In genomic region chr16:57528499-57529323, GRCh38 we compare ENCODE assay signal across 12 cellular contexts. TPM values are rescaled to one million over a fixed set of nuclear protein-coding genes. Genes with fewer than 3 reads are reported as not detected.
DNase-seq lines count a peak whose midpoint lies in the region; ATAC-seq, FAIRE-seq and TF ChIP-seq lines count a peak whose summit lies in the region.
"Had no signal": no experiment of that assay in that cellular context is flagged by ENCODE, and none has a peak within 500 bp of the region (broad histone marks: within the 10 kb centered on the region; RNA-seq: fewer than 3 reads in every experiment).

No MANE protein-coding gene starts in this region.

- H3K9me3 ChIP-seq in kidney (ENCODE audit: control insufficient read depth in 1 of 2, low read length in 2 of 2): no peaks in the 10 kb centered on the region
- H3K9me3 ChIP-seq in CD4-positive, alpha-beta T cell (ENCODE audit: control insufficient read depth, low read length): no peaks in the 10 kb centered on the region
- H3K9me3 ChIP-seq: adrenal gland had no signal

- FAIRE-seq in kidney (lab: Jason Lieb, UNC): no peak
- no peak for FAIRE-seq in D721Med (lab: Jason Lieb, UNC)

- H3K4me1 ChIP-seq in kidney (ENCODE audit: control insufficient read depth in 1 of 2, insufficient read depth in 1 of 2, low read depth in 1 of 2, low read length in 2 of 2): peaks cover 7 to 17% of the 10 kb centered on the region in 2 donors

- peak overlapping the region; percentile 60 for H3K4me3 Mint-ChIP-seq in activated CD4-positive, alpha-beta memory T cell treated with anti-CD3 and anti-CD28 coated beads for 36 hours
- H3K4me3 Mint-ChIP-seq in stimulated activated effector memory CD8-positive, alpha-beta T cell treated with anti-CD3 and anti-CD28 coated beads, Interleukin-12 subunit alpha, Interleukin-12 subunit beta, amount 100 ng/mL, for 72 hours: peak overlapping the region; percentile 77
- H3K4me3 Mint-ChIP-seq in CD4-positive, alpha-beta T cell: no peak overlapping the region

- no peak overlapping the region for H3K27ac ChIP-seq in kidney (ENCODE audit: low read depth in 2 of 2, low read length in 2 of 2)
- no peak overlapping the region for H3K27ac ChIP-seq in CD4-positive, alpha-beta T cell (ENCODE audit: low read depth, low read length)
- H3K27ac ChIP-seq: adrenal gland had no signal

- CTCF ChIA-PET in activated CD4-positive, alpha-beta memory T cell treated with anti-CD3 and anti-CD28 coated beads for 36 hours (lab: Charles Lee): interaction anchor here (0.9 to 1.5 kb wide), 3 partner anchors 9 to 110 kb away, joined by 3 to 10 read pairs (median 6); no protein-coding TSS in a partner anchor
- CTCF ChIA-PET in CD4-positive, alpha-beta T cell (lab: Charles Lee): interaction anchor here (1.2 kb wide), 1 partner anchor 9 kb away, joined by 4 read pairs; no protein-coding TSS in a partner anchor

- H3K27ac Mint-ChIP-seq in activated CD4-positive, alpha-beta memory T cell treated with anti-CD3 and anti-CD28 coated beads for 36 hours: peak overlapping the region; percentile 92
- H3K27ac Mint-ChIP-seq in stimulated activated effector memory CD8-positive, alpha-beta T cell treated with anti-CD3 and anti-CD28 coated beads, Interleukin-12 subunit alpha, Interleukin-12 subunit beta, amount 100 ng/mL, for 72 hours: no peak overlapping the region
- H3K27ac Mint-ChIP-seq in CD4-positive, alpha-beta T cell: no peak overlapping the region

- H3K4me1 Mint-ChIP-seq in activated CD4-positive, alpha-beta memory T cell treated with anti-CD3 and anti-CD28 coated beads for 36 hours (ENCODE audit: low read depth): peaks cover 44% of the 10 kb centered on the region
- peaks cover 45% of the 10 kb centered on the region for H3K4me1 Mint-ChIP-seq in stimulated activated effector memory CD8-positive, alpha-beta T cell treated with anti-CD3 and anti-CD28 coated beads, Interleukin-12 subunit alpha, Interleukin-12 subunit beta, amount 100 ng/mL, for 72 hours
- H3K4me1 Mint-ChIP-seq in CD4-positive, alpha-beta T cell (ENCODE audit: low read depth): peaks cover 45% of the 10 kb centered on the region

- H3K9ac ChIP-seq in kidney (ENCODE audit: low read length in 2 of 2): no peak overlapping the region

- intact Hi-C loops in activated CD4-positive, alpha-beta memory T cell treated with anti-CD3 and anti-CD28 coated beads for 36 hours (cut with micrococcal nuclease): no loop called here
- intact Hi-C loops in kidney (cut with DNase I): no loop called here
- intact Hi-C loops in CD4-positive, alpha-beta T cell (cut with DNase I, micrococcal nuclease): no loop called here

- no peaks in the 10 kb centered on the region for H3K27me3 Mint-ChIP-seq in activated CD4-positive, alpha-beta memory T cell treated with anti-CD3 and anti-CD28 coated beads for 36 hours
- H3K27me3 Mint-ChIP-seq in CD4-positive, alpha-beta T cell: no peaks in the 10 kb centered on the region

- no peaks in the 10 kb centered on the region for H3K27me3 ChIP-seq in CD4-positive, alpha-beta T cell (ENCODE audit: control insufficient read depth, insufficient read depth, low read length)
- H3K27me3 ChIP-seq: adrenal gland had no signal

- H3K9me3 Mint-ChIP-seq in activated CD4-positive, alpha-beta memory T cell treated with anti-CD3 and anti-CD28 coated beads for 36 hours: no peaks in the 10 kb centered on the region
- H3K9me3 Mint-ChIP-seq in stimulated activated effector memory CD8-positive, alpha-beta T cell treated with anti-CD3 and anti-CD28 coated beads, Interleukin-12 subunit alpha, Interleukin-12 subunit beta, amount 100 ng/mL, for 72 hours: no peaks in the 10 kb centered on the region
- H3K9me3 Mint-ChIP-seq in CD4-positive, alpha-beta T cell: no peaks in the 10 kb centered on the region

- no peak for TF ChIP-seq CTCF in kidney (IDR thresholded peaks at IDR 0.05; ENCODE audit: borderline replicate concordance, extremely low read depth, insufficient read depth)
- no peak for TF ChIP-seq CTCF in D721Med (IDR thresholded peaks at IDR 0.05; ENCODE audit: insufficient read depth, missing control alignments)
- TF ChIP-seq CTCF in CD4-positive, alpha-beta T cell (IDR thresholded peaks at IDR 0.05): no peak

- no peaks in the 10 kb centered on the region for H3K36me3 ChIP-seq in kidney (ENCODE audit: control insufficient read depth in 1 of 2, insufficient read depth in 2 of 2, low read length in 2 of 2)
- H3K36me3 ChIP-seq: adrenal gland had no signal

- H3K4me3 ChIP-seq in kidney (ENCODE audit: low read length in 2 of 2): no peak overlapping the region
- H3K4me3 ChIP-seq: adrenal gland had no signal

- peaks cover 3% of the 10 kb centered on the region for H3K36me3 Mint-ChIP-seq in activated CD4-positive, alpha-beta memory T cell treated with anti-CD3 and anti-CD28 coated beads for 36 hours
- peaks cover 54% of the 10 kb centered on the region for H3K36me3 Mint-ChIP-seq in stimulated activated effector memory CD8-positive, alpha-beta T cell treated with anti-CD3 and anti-CD28 coated beads, Interleukin-12 subunit alpha, Interleukin-12 subunit beta, amount 100 ng/mL, for 72 hours
- peaks cover 10% of the 10 kb centered on the region for H3K36me3 Mint-ChIP-seq in CD4-positive, alpha-beta T cell (ENCODE audit: low read depth)

- peak; percentile 79 for DNase-seq in NCI-H1436 (lab: John Stamatoyannopoulos, UW)
- DNase-seq in NCI-H1436 treated with DMSO at 0.1 percent for 48 hours (lab: John Stamatoyannopoulos, UW): no peak
- peak; percentile 33 for DNase-seq in activated CD4-positive, alpha-beta memory T cell treated with anti-CD3 and anti-CD28 coated beads for 36 hours
- peak; percentile 73 for DNase-seq in kidney
- no peak for DNase-seq in stimulated activated effector memory CD8-positive, alpha-beta T cell treated with anti-CD3 and anti-CD28 coated beads, Interleukin-12 subunit alpha, Interleukin-12 subunit beta, amount 100 ng/mL, for 72 hours (ENCODE audit: low spot score in 2 of 2)
- no peak for DNase-seq in stimulated activated CD4-positive, alpha-beta T cell treated with anti-CD3 and anti-CD28 coated beads, Interleukin-1b, Interleukin-23, amount 100 ng/mL, for 48 hours
- no peak for DNase-seq in D721Med (ENCODE audit: insufficient read length, low spot score)
- DNase-seq in CD4-positive, alpha-beta T cell: no peak
- DNase-seq: DMS79 treated with DMSO at 0.1 percent for 48 hours, NCI-H446 had no signal

- ATAC-seq in stimulated activated effector memory CD8-positive, alpha-beta T cell treated with anti-CD3 and anti-CD28 coated beads, Interleukin-12 subunit alpha, Interleukin-12 subunit beta, amount 100 ng/mL, for 72 hours: no peak
- ATAC-seq in CD4-positive, alpha-beta T cell (ENCODE audit: poor library complexity): no peak

- POLR2A ChIA-PET in activated CD4-positive, alpha-beta memory T cell treated with anti-CD3 and anti-CD28 coated beads for 36 hours (lab: Charles Lee): interaction anchor here (0.8 kb wide), 1 partner anchor 66 kb away, joined by 4 read pairs; the partner anchor contains the start of gene POLR2C
- POLR2A ChIA-PET in CD4-positive, alpha-beta T cell (lab: Charles Lee): no interaction called here

RNA-seq across cellular contexts. Expression of gene CCDC102A, which starts 7.7 kb away (rescaled TPM):
- 1 to 10 TPM; 7.0 to 7.9 TPM for total RNA-seq in activated CD4-positive, alpha-beta memory T cell treated with anti-CD3 and anti-CD28 coated beads for 36 hours
- total RNA-seq in kidney: 11.9 TPM
- 5.7 TPM for polyA plus RNA-seq in kidney (ENCODE audit: insufficient read depth, low read depth, low replicate concordance)
- total RNA-seq in CD4-positive, alpha-beta T cell: 1 to 10 TPM; 2.0 TPM

RNA-seq across cellular contexts. Expression of gene ADGRG5, which starts 13.7 kb away (rescaled TPM):
- 1 to 10 TPM; 6.7 to 6.9 TPM for total RNA-seq in activated CD4-positive, alpha-beta memory T cell treated with anti-CD3 and anti-CD28 coated beads for 36 hours
- 2.2 TPM for total RNA-seq in kidney
- 0.15 TPM for polyA plus RNA-seq in kidney (ENCODE audit: insufficient read depth, low read depth, low replicate concordance)
- under 1 TPM; 0.41 to 0.61 TPM for total RNA-seq in CD4-positive, alpha-beta T cell
- total RNA-seq: A172 had no signal

RNA-seq across cellular contexts. Expression of gene DOK4, which starts 42.4 kb away (rescaled TPM):
- total RNA-seq in activated CD4-positive, alpha-beta memory T cell treated with anti-CD3 and anti-CD28 coated beads for 36 hours: 1 to 10 TPM; 5.5 to 7.1 TPM
- 63.7 TPM for total RNA-seq in kidney
- polyA plus RNA-seq in kidney (ENCODE audit: insufficient read depth, low read depth, low replicate concordance): 57.2 TPM
- 1 to 10 TPM; 2.4 to 2.9 TPM for total RNA-seq in CD4-positive, alpha-beta T cell

Comparison
In these comparisons a context has a peak if more than half of its experiments do, and no peak if none do; other contexts are left out.
1. DNase-seq: peak in NCI-H1436 (single experiment), activated CD4-positive, alpha-beta memory T cell treated with anti-CD3 and anti-CD28 coated beads for 36 hours (single experiment) and kidney (single experiment); none in NCI-H1436 treated with DMSO at 0.1 percent for 48 hours (single experiment), stimulated activated effector memory CD8-positive, alpha-beta T cell treated with anti-CD3 and anti-CD28 coated beads, Interleukin-12 subunit alpha, Interleukin-12 subunit beta, amount 100 ng/mL, for 72 hours (0 of 2), stimulated activated CD4-positive, alpha-beta T cell treated with anti-CD3 and anti-CD28 coated beads, Interleukin-1b, Interleukin-23, amount 100 ng/mL, for 48 hours (single experiment), D721Med (single experiment) and CD4-positive, alpha-beta T cell (0 of 10).